8 cellular contexts compared by ENCODE assay signal in the genomic region with DNA sequence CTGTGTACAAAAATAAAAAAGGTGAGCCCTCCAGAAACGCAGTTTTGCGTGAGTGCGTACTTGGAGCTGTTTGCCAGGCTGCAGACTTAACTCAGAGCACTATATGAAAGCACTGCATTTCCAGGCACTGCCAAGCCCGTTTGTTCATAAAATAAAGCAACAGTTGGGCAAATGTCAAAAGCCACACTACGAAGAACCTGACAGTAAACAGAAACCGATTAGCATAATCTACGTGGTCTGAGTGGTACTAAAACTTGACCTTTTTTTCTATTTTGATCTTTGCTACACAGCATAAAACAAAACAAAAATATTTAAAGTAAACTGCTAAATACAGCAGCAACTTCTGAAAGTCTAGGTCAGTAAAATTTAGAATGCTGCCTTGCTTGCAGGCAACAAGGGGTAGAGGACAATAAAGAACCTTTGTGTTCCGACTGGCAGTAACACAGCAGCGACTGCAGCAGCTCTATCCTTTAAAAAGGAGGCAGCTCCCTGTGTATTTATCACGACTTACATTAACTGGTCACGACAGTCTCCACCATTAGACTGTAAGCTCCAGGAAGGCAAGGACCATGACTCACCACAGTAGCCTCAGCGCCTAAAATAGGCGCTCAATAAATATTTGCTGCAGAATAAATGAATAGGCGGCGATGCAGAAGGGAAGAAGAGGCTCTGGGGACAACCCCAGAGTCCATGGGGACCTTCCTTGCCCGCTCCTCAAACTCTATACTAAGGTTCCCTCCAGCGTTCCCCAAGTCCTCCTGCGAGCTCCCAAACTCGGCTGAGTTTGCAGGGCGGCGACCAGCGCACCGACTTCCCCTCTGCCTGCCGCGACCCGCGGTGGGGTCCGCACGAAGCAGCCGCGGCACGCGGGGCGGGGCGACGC. TPM values are rescaled to one million over a fixed set of nuclear protein-coding genes. Genes with fewer than 3 reads are reported as not detected.
DNase-seq lines count a peak whose midpoint lies in the region; ATAC-seq, FAIRE-seq and TF ChIP-seq lines count a peak whose summit lies in the region.

No MANE protein-coding gene starts in this region.

- H4K20me1 ChIP-seq in SU-DHL-6 (ENCODE audit: low read depth, low read length) (peaks cover 45% of the 10 kb centered on the region), endothelial cell of umbilical vein (replicated peaks; ENCODE audit: control insufficient read depth, extremely low read depth, insufficient read depth, low read length) (peaks cover 7% of the 10 kb centered on the region)

- peak overlapping the region; percentile 82 for H3K4me2 ChIP-seq in SU-DHL-6 (ENCODE audit: low read depth, low read length, poor library complexity, severe bottlenecking)
- H3K4me2 ChIP-seq in endothelial cell of umbilical vein (ENCODE audit: insufficient read depth, low read length): peak overlapping the region; percentile 80

- H3K9ac ChIP-seq in SU-DHL-6 (ENCODE audit: low read length) (peak overlapping the region; percentile 97), endothelial cell of umbilical vein (replicated peaks; ENCODE audit: extremely low read depth, insufficient read depth, low read length) (peak overlapping the region; percentile 99)

- POLR2A ChIA-PET in endothelial cell of umbilical vein (lab: Charles Lee): no interaction called here

- H3K36me3 ChIP-seq in SU-DHL-6 (ENCODE audit: low read length): peaks cover 43% of the 10 kb centered on the region
- H3K36me3 ChIP-seq in endothelial cell of umbilical vein (ENCODE audit: control insufficient read depth in 2 of 2, extremely low read depth in 1 of 2, insufficient read depth in 2 of 2, low read length in 2 of 2): peaks cover 0 to 7% of the 10 kb centered on the region in 2 experiments

- H3K4me1 ChIP-seq in endothelial cell of umbilical vein (ENCODE audit: control insufficient read depth, extremely low read depth, insufficient read depth, low read length): peaks cover 18% of the 10 kb centered on the region

- ATAC-seq in GM19452 (IDR thresholded peaks at IDR 0.05; ENCODE audit: unreplicated experiment): peak; percentile 20

- peaks cover 35% of the 10 kb centered on the region for H3F3A ChIP-seq in SU-DHL-6 (ENCODE audit: insufficient read depth)

- dilution Hi-C loops in endothelial cell of umbilical vein (cut with MboI; ENCODE audit: extremely low pct_ligation_motif_present, low sequenced_read_pairs): no loop called here

- TSS peak; percentile 17 for BruUV-seq in endothelial cell of umbilical vein (replicated peaks; lab: Mats Ljungman, UMichigan)

- intact Hi-C loops in endothelial cell of umbilical vein (cut with micrococcal nuclease): loop anchor here (2.0 to 10.0 kb wide), 6 partner anchors 25 to 558 kb away; partner anchors contain the start of gene TAF4B

- H3K9me2 ChIP-seq in SU-DHL-6 (replicated peaks; ENCODE audit: insufficient read depth, low read length): no peaks in the 10 kb centered on the region

- no peak for FAIRE-seq in endothelial cell of umbilical vein (lab: Jason Lieb, UNC)
- no peak for FAIRE-seq in urothelium cell line (lab: Jason Lieb, UNC)

- H3K79me2 ChIP-seq in SU-DHL-6 (ENCODE audit: insufficient read depth, low read length) (peaks cover 59% of the 10 kb centered on the region), endothelial cell of umbilical vein (ENCODE audit: control insufficient read depth, insufficient read depth, low read length) (peaks cover 57% of the 10 kb centered on the region)

- H2AFZ ChIP-seq in SU-DHL-6 (ENCODE audit: low read depth, low read length, severe bottlenecking) (no peak overlapping the region), endothelial cell of umbilical vein (ENCODE audit: low read depth, low read length) (peak overlapping the region; percentile 88)

- no peaks in the 10 kb centered on the region for H3K9me1 ChIP-seq in endothelial cell of umbilical vein (replicated peaks; ENCODE audit: control insufficient read depth, extremely low read depth, insufficient read depth, low read length)

- H3K4me3 ChIP-seq in SU-DHL-6 (ENCODE audit: insufficient read depth, low read length, poor library complexity, severe bottlenecking) (peak overlapping the region; percentile 98), endothelial cell of umbilical vein (replicated peaks in 1 of 3; ENCODE audit: insufficient read depth in 1 of 3, low read depth in 1 of 3, low read length in 3 of 3) (peak overlapping the region; percentile 91 to 98 (median 91))

- CTCF ChIA-PET in endothelial cell of umbilical vein (lab: Charles Lee): interaction anchor here (0.6 to 1.3 kb wide), 2 partner anchors 33 to 76 kb away, joined by 3 read pairs; no protein-coding TSS in a partner anchor

- no peak for TF ChIP-seq POLR2A in endothelial cell of umbilical vein (IDR thresholded peaks at IDR 0.05; ENCODE audit: low read depth, low read length)

- peak overlapping the region; percentile 90 for H3K27ac ChIP-seq in SU-DHL-6 (ENCODE audit: low read depth, low read length)
- H3K27ac ChIP-seq in endothelial cell of umbilical vein (ENCODE audit: insufficient read depth, low read depth, low read length): peak overlapping the region; percentile 99

- H3K9me3 ChIP-seq in SU-DHL-6 (ENCODE audit: insufficient read depth, low read length) (no peaks in the 10 kb centered on the region), endothelial cell of umbilical vein (replicated peaks; ENCODE audit: control insufficient read depth, insufficient read depth, low read length) (no peaks in the 10 kb centered on the region)

- H3K27me3 ChIP-seq in SU-DHL-6 (ENCODE audit: low read length) (no peaks in the 10 kb centered on the region), endothelial cell of umbilical vein (ENCODE audit: control insufficient read depth in 2 of 2, insufficient read depth in 2 of 2, low read length in 2 of 2) (no peaks in the 10 kb centered on the region)

- TF ChIP-seq CTCF in SU-DHL-6 (IDR thresholded peaks at IDR 0.05; ENCODE audit: insufficient read depth, low read length, poor library complexity, severe bottlenecking): no peak
- TF ChIP-seq CTCF in endothelial cell of umbilical vein (IDR thresholded peaks at IDR 0.05; ENCODE audit: extremely low read depth in 1 of 2, insufficient read depth in 1 of 2, low read depth in 1 of 2, low read length in 2 of 2): no peak

- peak; percentile 39 for DNase-seq in COLO668 (lab: John Stamatoyannopoulos, UW; ENCODE audit: unreplicated experiment)
- peak in 54 of 76 experiments; percentile 1 to 70 (median 45) for DNase-seq in HUDEP-2 (lab: John Stamatoyannopoulos, UW; ENCODE audit: unreplicated experiment in 76 of 76)
- DNase-seq in endothelial cell of umbilical vein (ENCODE audit: low read depth, low spot score): peak; percentile 54
- peak; percentile 40 for DNase-seq in myocyte (ENCODE audit: low read depth)
- DNase-seq in urothelium cell line (ENCODE audit: low spot score): no peak
- no peak for DNase-seq in NCI-H1694 treated with DMSO at 0.1 percent for 48 hours (lab: John Stamatoyannopoulos, UW)

TF ChIP-seq in endothelial cell of umbilical vein, 7 proteins besides CTCF, POLR2A, EP300 and RAD21:
- TF ChIP-seq FOS (IDR thresholded peaks at IDR 0.05; ENCODE audit: borderline replicate concordance, insufficient read depth, low read length) (peak; percentile 53), GATA2 (IDR thresholded peaks at IDR 0.05; ENCODE audit: insufficient read depth, insufficient read length, low read depth, low read length) (no peak)
TF ChIP-seq in endothelial cell of umbilical vein: peak in this region for 1.

RNA-seq across cellular contexts. Expression of gene SS18, which starts 0.9 kb away (rescaled TPM):
- 68.4 TPM in 2 replicates for total RNA-seq in endothelial cell of umbilical vein
- 124 and 204 TPM in 2 replicates for polyA plus RNA-seq in endothelial cell of umbilical vein
- 73.7 and 85.0 TPM in 2 replicates for polyA plus RNA-seq in endothelial cell of umbilical vein (2011; cell fraction: cytosol; rRNA removed)
- polyA plus RNA-seq in endothelial cell of umbilical vein (2011; cell fraction: nucleus; rRNA removed): 337 and 478 TPM in 2 replicates
- polyA plus RNA-seq in endothelial cell of umbilical vein (2012): 44.0 and 54.1 TPM in 2 replicates
- polyA minus RNA-seq in endothelial cell of umbilical vein: 245 and 263 TPM in 2 replicates
- polyA minus RNA-seq in endothelial cell of umbilical vein (2011; cell fraction: cytosol; rRNA and poly(A)+ RNA removed): 140 TPM
- polyA minus RNA-seq in endothelial cell of umbilical vein (2011; cell fraction: nucleus; rRNA and poly(A)+ RNA removed): 324 and 437 TPM in 2 replicates
- total RNA-seq in myocyte: 60.8 and 67.9 TPM in 2 replicates
- polyA plus RNA-seq in myocyte (2012): 50.0 TPM

RNA-seq across cellular contexts. Expression of gene PSMA8, which starts 44.2 kb away (rescaled TPM):
- total RNA-seq in endothelial cell of umbilical vein: not detected in 2 replicates
- polyA plus RNA-seq in endothelial cell of umbilical vein: not detected in 2 replicates
- polyA plus RNA-seq in endothelial cell of umbilical vein (2011; cell fraction: cytosol; rRNA removed): not detected in 2 replicates
- not detected in 2 replicates for polyA plus RNA-seq in endothelial cell of umbilical vein (2011; cell fraction: nucleus; rRNA removed)
- not detected in 2 replicates for polyA plus RNA-seq in endothelial cell of umbilical vein (2012)
- not detected in 2 replicates for polyA minus RNA-seq in endothelial cell of umbilical vein
- polyA minus RNA-seq in endothelial cell of umbilical vein (2011; cell fraction: cytosol; rRNA and poly(A)+ RNA removed): not detected
- polyA minus RNA-seq in endothelial cell of umbilical vein (2011; cell fraction: nucleus; rRNA and poly(A)+ RNA removed): not detected in 2 replicates
- total RNA-seq in myocyte: not detected in 2 replicates
- not detected for polyA plus RNA-seq in myocyte (2012)

Comparison
In these comparisons a context has a peak if more than half of its experiments do, and no peak if none do; other contexts are left out.
1. DNase-seq: peak in COLO668 (single experiment), HUDEP-2 (54 of 76), endothelial cell of umbilical vein (single experiment) and myocyte (single experiment); none in urothelium cell line (single experiment) and NCI-H1694 treated with DMSO at 0.1 percent for 48 hours (single experiment).